ENCODE assay signal across 8 cellular contexts in genomic region chr19:5519076-5519475, GRCh38. TPM values are rescaled to one million over a fixed set of nuclear protein-coding genes. Genes with fewer than 3 reads are reported as not detected.
"Had no signal": no experiment of that assay in that cellular context is flagged by ENCODE, and none has a peak within 500 bp of the region (broad histone marks: within the 10 kb centered on the region; RNA-seq: fewer than 3 reads in every experiment).

No MANE protein-coding gene starts in this region.

- H3K27ac ChIP-seq: HL-60 had no signal

- H3K4me3 Mint-ChIP-seq: IgD-negative memory B cell had no signal

- ATAC-seq: HepG2, K562 had no signal

- H3K4me3 ChIP-seq: K562 had no signal

- DNase-seq: IMR-90, KBM-7, KG1 had no signal

- H3K36me3 Mint-ChIP-seq: IgD-negative memory B cell had no signal

RNA-seq across cellular contexts. Expression of gene TINCR, which starts 48.7 kb away (rescaled TPM):
- total RNA-seq: HT-29, IMR-90 had no signal
- polyA plus RNA-seq: IgD-negative memory B cell had no signal
